ENCODE assay signal across 16 cellular contexts in genomic region chr18:44911260-44911659, GRCh38.
A peak's percentile ranks its signal among the peaks of the same experiment; 100 is the strongest.
DNase-seq lines count a peak whose midpoint lies in the region; ATAC-seq and TF ChIP-seq lines count a peak whose summit lies in the region.
"Had no signal": no experiment of that assay in that cellular context is flagged by ENCODE, and none has a peak within 500 bp of the region (broad histone marks: within the 10 kb centered on the region; RNA-seq: fewer than 3 reads in every experiment).

No MANE protein-coding gene starts in this region.

- intact Hi-C loops in activated T-helper 1 cell treated with anti-CD3 and anti-CD28 coated beads, Interleukin-12 subunit alpha, Interleukin-12 subunit beta, Interleukin-2, Interleukin-4 antibody, amounts not matched to agents 30 ng/mL and 10 ng/mL and 1 ng/mL, durations not matched to agents 14 hours and 24 hours and 36 hours (cut with micrococcal nuclease): no loop called here
- intact Hi-C loops in heart left ventricle (cut with DNase I): loop anchor here in 3 of 10 donors (10.0 kb wide), 2 partner anchors 304 to 474 kb away; no protein-coding TSS in a partner anchor

- H3K27ac ChIP-seq in BLaER1 treated with 17β-estradiol and CSF1 and Interleukin-3, amounts not matched to agents 10 nM and 100 nM: no peak overlapping the region
- H3K27ac ChIP-seq in H9 (ENCODE audit: insufficient read length, low read depth, low read length): no peak overlapping the region
- peak overlapping the region; percentile 41 for H3K27ac ChIP-seq in OCI-LY3 (ENCODE audit: low read length)
- no peak overlapping the region for H3K27ac ChIP-seq in heart left ventricle

- no peak overlapping the region for H2BK12ac ChIP-seq in H9 (ENCODE audit: insufficient read length, low read depth, low read length)

- H3K4me3 ChIP-seq in BLaER1 treated with 17β-estradiol and CSF1 and Interleukin-3, amounts not matched to agents 10 nM and 100 nM: no peak overlapping the region
- H3K4me3 ChIP-seq in OCI-LY3 (ENCODE audit: low read length): peak overlapping the region; percentile 55
- H3K4me3 ChIP-seq in heart left ventricle: no peak overlapping the region

- no peaks in the 10 kb centered on the region; a peak in 1 of 22 replicates for H3K9me3 ChIP-seq in BLaER1 treated with 17β-estradiol and CSF1 and Interleukin-3, amounts not matched to agents 10 nM and 100 nM (replicated peaks in 1 of 11)
- H3K9me3 ChIP-seq in H9 (ENCODE audit: control insufficient read depth, low read depth, low read length) (no peaks in the 10 kb centered on the region), OCI-LY3 (ENCODE audit: insufficient read depth, low read length) (no peaks in the 10 kb centered on the region), heart left ventricle (no peaks in the 10 kb centered on the region)
- H3K9me3 ChIP-seq: BE2C, Caco-2 had no signal

- H3K4me3 Mint-ChIP-seq in H9: no peak overlapping the region
- peak overlapping the region; percentile 4 for H3K4me3 Mint-ChIP-seq in stimulated activated memory B cell treated with anti-CD40 and anti-IgM and Interleukin-4, amounts not matched to agents 10 μg/mL and 1 μg/mL and 100 μg/mL, for 72 hours
- H3K4me3 Mint-ChIP-seq in activated T-helper 1 cell treated with anti-CD3 and anti-CD28 coated beads, Interleukin-12 subunit alpha, Interleukin-12 subunit beta, Interleukin-2, Interleukin-4 antibody, amounts not matched to agents 30 ng/mL and 10 ng/mL and 1 ng/mL, durations not matched to agents 14 hours and 24 hours and 36 hours: no peak overlapping the region
- H3K4me3 Mint-ChIP-seq: CD8-positive, alpha-beta memory T cell; HFFc6 had no signal

- TF ChIP-seq CTCF in H9 (conservative IDR thresholded peaks at IDR 0.05) (no peak), OCI-LY3 (IDR thresholded peaks at IDR 0.05; ENCODE audit: low read depth, low read length) (no peak), heart left ventricle (IDR thresholded peaks at IDR 0.05) (no peak)

- no peak overlapping the region for H2BK5ac ChIP-seq in H9 (ENCODE audit: insufficient read length, low read length)

- no peak overlapping the region for H3K9ac ChIP-seq in BLaER1 treated with 17β-estradiol and CSF1 and Interleukin-3, amounts not matched to agents 10 nM and 100 nM
- no peak overlapping the region for H3K9ac ChIP-seq in H9 (ENCODE audit: extremely low read depth, insufficient read length, low read length)
- H3K9ac ChIP-seq in OCI-LY3 (ENCODE audit: low read length): peak overlapping the region; percentile 23

- DNase-seq in H9: no peak
- DNase-seq in activated T-helper 1 cell treated with anti-CD3 and anti-CD28 coated beads, Interleukin-12 subunit alpha, Interleukin-12 subunit beta, Interleukin-2, Interleukin-4 antibody, amounts not matched to agents 30 ng/mL and 10 ng/mL and 1 ng/mL, durations not matched to agents 14 hours and 24 hours and 36 hours (ENCODE audit: low spot score): no peak
- DNase-seq in heart left ventricle: no peak
- DNase-seq in stimulated activated naive CD4-positive, alpha-beta T cell treated with Interleukin-2 at 50 U/mL for 16 hours (lab: John Stamatoyannopoulos, UW): no peak
- DNase-seq: BE2C; Caco-2; CD8-positive, alpha-beta memory T cell; DND-41; GDM1; HCEC 1CT; HFFc6; IMR-90; KBM-7 had no signal

- H3K23me2 ChIP-seq in H9 (ENCODE audit: insufficient read length, low read depth, low read length, poor library complexity, severe bottlenecking): no peaks in the 10 kb centered on the region

- H3K14ac ChIP-seq in H9 (ENCODE audit: insufficient read depth, low read length): no peak overlapping the region

- no peaks in the 10 kb centered on the region for H3K79me1 ChIP-seq in H9 (ENCODE audit: insufficient read depth, low read depth, low read length, poor library complexity, severe bottlenecking)

- no peaks in the 10 kb centered on the region for H3K9me3 Mint-ChIP-seq in H9
- H3K9me3 Mint-ChIP-seq in stimulated activated memory B cell treated with anti-CD40 and anti-IgM and Interleukin-4, amounts not matched to agents 10 μg/mL and 1 μg/mL and 100 μg/mL, for 72 hours: peaks cover 3% of the 10 kb centered on the region
- H3K9me3 Mint-ChIP-seq in activated T-helper 1 cell treated with anti-CD3 and anti-CD28 coated beads, Interleukin-12 subunit alpha, Interleukin-12 subunit beta, Interleukin-2, Interleukin-4 antibody, amounts not matched to agents 30 ng/mL and 10 ng/mL and 1 ng/mL, durations not matched to agents 14 hours and 24 hours and 36 hours: no peaks in the 10 kb centered on the region
- H3K9me3 Mint-ChIP-seq: CD8-positive, alpha-beta memory T cell had no signal

- H4K20me1 ChIP-seq in BLaER1 treated with 17β-estradiol and CSF1 and Interleukin-3, amounts not matched to agents 10 nM and 100 nM: no peaks in the 10 kb centered on the region
- H4K20me1 ChIP-seq in H9 (ENCODE audit: control insufficient read depth, insufficient read depth, insufficient read length): no peaks in the 10 kb centered on the region
- no peaks in the 10 kb centered on the region for H4K20me1 ChIP-seq in OCI-LY3 (ENCODE audit: insufficient read depth, low read length)

- H3K4me1 Mint-ChIP-seq in H9: no peaks in the 10 kb centered on the region; a peak in 1 of 4 replicates
- peaks cover 75% of the 10 kb centered on the region for H3K4me1 Mint-ChIP-seq in stimulated activated memory B cell treated with anti-CD40 and anti-IgM and Interleukin-4, amounts not matched to agents 10 μg/mL and 1 μg/mL and 100 μg/mL, for 72 hours
- H3K4me1 Mint-ChIP-seq in activated T-helper 1 cell treated with anti-CD3 and anti-CD28 coated beads, Interleukin-12 subunit alpha, Interleukin-12 subunit beta, Interleukin-2, Interleukin-4 antibody, amounts not matched to agents 30 ng/mL and 10 ng/mL and 1 ng/mL, durations not matched to agents 14 hours and 24 hours and 36 hours (ENCODE audit: low read depth): peaks cover 36% of the 10 kb centered on the region

- H3K27me3 Mint-ChIP-seq in H9 (ENCODE audit: low read depth): peaks cover 4% of the 10 kb centered on the region
- H3K27me3 Mint-ChIP-seq in stimulated activated memory B cell treated with anti-CD40 and anti-IgM and Interleukin-4, amounts not matched to agents 10 μg/mL and 1 μg/mL and 100 μg/mL, for 72 hours: no peaks in the 10 kb centered on the region
- H3K27me3 Mint-ChIP-seq in activated T-helper 1 cell treated with anti-CD3 and anti-CD28 coated beads, Interleukin-12 subunit alpha, Interleukin-12 subunit beta, Interleukin-2, Interleukin-4 antibody, amounts not matched to agents 30 ng/mL and 10 ng/mL and 1 ng/mL, durations not matched to agents 14 hours and 24 hours and 36 hours (ENCODE audit: insufficient read depth): peaks cover 9% of the 10 kb centered on the region

- H3K4me2 ChIP-seq in BLaER1 treated with 17β-estradiol and CSF1 and Interleukin-3, amounts not matched to agents 10 nM and 100 nM: peak overlapping the region in 6 of 11 experiments; percentile 11 to 75 (median 71); a peak in 9 of 22 replicates
- H3K4me2 ChIP-seq in H9 (ENCODE audit: insufficient read depth, insufficient read length, low read length): no peak overlapping the region
- H3K4me2 ChIP-seq in OCI-LY3 (ENCODE audit: low read length): peak overlapping the region; percentile 73

- no peaks in the 10 kb centered on the region for H3K27me3 ChIP-seq in BLaER1 treated with 17β-estradiol and CSF1 and Interleukin-3, amounts not matched to agents 10 nM and 100 nM
- no peaks in the 10 kb centered on the region for H3K27me3 ChIP-seq in H9 (ENCODE audit: insufficient read depth, low read length)
- no peaks in the 10 kb centered on the region for H3K27me3 ChIP-seq in OCI-LY3 (ENCODE audit: low read depth, low read length)
- H3K27me3 ChIP-seq in heart left ventricle: no peaks in the 10 kb centered on the region
- H3K27me3 ChIP-seq: BE2C had no signal

- H3T11ph ChIP-seq in H9 (ENCODE audit: low read length): no peak overlapping the region

- no peak overlapping the region for H2BK20ac ChIP-seq in H9 (ENCODE audit: low read depth, low read length, poor library complexity, severe bottlenecking)

- no peaks in the 10 kb centered on the region for H3K36me3 Mint-ChIP-seq in H9 (ENCODE audit: insufficient read depth in 1 of 3, low read depth in 3 of 3)
- H3K36me3 Mint-ChIP-seq in stimulated activated memory B cell treated with anti-CD40 and anti-IgM and Interleukin-4, amounts not matched to agents 10 μg/mL and 1 μg/mL and 100 μg/mL, for 72 hours: peaks cover 23% of the 10 kb centered on the region
- peaks cover 5% of the 10 kb centered on the region for H3K36me3 Mint-ChIP-seq in activated T-helper 1 cell treated with anti-CD3 and anti-CD28 coated beads, Interleukin-12 subunit alpha, Interleukin-12 subunit beta, Interleukin-2, Interleukin-4 antibody, amounts not matched to agents 30 ng/mL and 10 ng/mL and 1 ng/mL, durations not matched to agents 14 hours and 24 hours and 36 hours (ENCODE audit: low read depth)

- no peak overlapping the region for H4K5ac ChIP-seq in H9 (ENCODE audit: insufficient read length, low read depth, low read length)

- H2AFZ ChIP-seq in H9 (ENCODE audit: low read length): no peak overlapping the region
- H2AFZ ChIP-seq in OCI-LY3 (ENCODE audit: low read depth, low read length): no peak overlapping the region; the same call in 1 of the 2 replicates

- H4K8ac ChIP-seq in H9 (replicated peaks; ENCODE audit: insufficient read length, low read depth, low read length): no peak overlapping the region

- H2BK15ac ChIP-seq in H9 (ENCODE audit: low read depth, low read length): no peak overlapping the region

- peak overlapping the region; percentile 63 for H4K91ac ChIP-seq in H9 (ENCODE audit: insufficient read length, low read depth, low read length)

- no peak overlapping the region for H3K27ac Mint-ChIP-seq in H9
- peak overlapping the region; percentile 63 for H3K27ac Mint-ChIP-seq in stimulated activated memory B cell treated with anti-CD40 and anti-IgM and Interleukin-4, amounts not matched to agents 10 μg/mL and 1 μg/mL and 100 μg/mL, for 72 hours
- H3K27ac Mint-ChIP-seq in activated T-helper 1 cell treated with anti-CD3 and anti-CD28 coated beads, Interleukin-12 subunit alpha, Interleukin-12 subunit beta, Interleukin-2, Interleukin-4 antibody, amounts not matched to agents 30 ng/mL and 10 ng/mL and 1 ng/mL, durations not matched to agents 14 hours and 24 hours and 36 hours: no peak overlapping the region
- H3K27ac Mint-ChIP-seq: CD8-positive, alpha-beta memory T cell; HFFc6 had no signal

- H3K18ac ChIP-seq in H9 (ENCODE audit: insufficient read length, low read depth, low read length): no peak overlapping the region

- WGBS in H9 (ENCODE audit: extremely low coverage, insufficient read length, low lambda C conversion rate): no CpG with 5 or more reads among the region's 4 CpGs
- WGBS in heart left ventricle, 4 donors: 95 to 98% (median 96%) methylated on average over 4 of the region's 4 CpGs

- H3K79me2 ChIP-seq in H9 (ENCODE audit: insufficient read depth, low read length): no peaks in the 10 kb centered on the region
- no peaks in the 10 kb centered on the region for H3K79me2 ChIP-seq in OCI-LY3 (ENCODE audit: low read length)

- no peak for ATAC-seq in stimulated activated memory B cell treated with anti-CD40 and anti-IgM and Interleukin-4, amounts not matched to agents 10 μg/mL and 1 μg/mL and 100 μg/mL, for 72 hours
- ATAC-seq in heart left ventricle: no peak

- no peak overlapping the region for H3K4ac ChIP-seq in H9 (ENCODE audit: low read depth, low read length)

- H3K36me3 ChIP-seq in BLaER1 treated with 17β-estradiol and CSF1 and Interleukin-3, amounts not matched to agents 10 nM and 100 nM: no peaks in the 10 kb centered on the region
- H3K36me3 ChIP-seq in OCI-LY3 (replicated peaks; ENCODE audit: low read depth, low read length) (no peaks in the 10 kb centered on the region), heart left ventricle (no peaks in the 10 kb centered on the region)
- H3K36me3 ChIP-seq: BE2C had no signal

- peaks cover 18 to 62% (median 50%) of the 10 kb centered on the region in 10 experiments for H3K4me1 ChIP-seq in BLaER1 treated with 17β-estradiol and CSF1 and Interleukin-3, amounts not matched to agents 10 nM and 100 nM
- H3K4me1 ChIP-seq in H9 (ENCODE audit: insufficient read depth, low read length) (no peaks in the 10 kb centered on the region), OCI-LY3 (ENCODE audit: low read length) (peaks cover 53% of the 10 kb centered on the region), heart left ventricle (peaks cover 0 to 19% (median 0%) of the 10 kb centered on the region in 12 donors)
- H3K4me1 ChIP-seq: BE2C, Caco-2 had no signal

- H2BK120ac ChIP-seq in H9 (ENCODE audit: low read depth, low read length, poor library complexity, severe bottlenecking): no peak overlapping the region

- no peak for TF ChIP-seq POLR2A in heart left ventricle (IDR thresholded peaks at IDR 0.05)

- no peak overlapping the region for H3K56ac ChIP-seq in H9 (ENCODE audit: insufficient read length, low read depth, low read length)

- H2AK5ac ChIP-seq in H9 (ENCODE audit: insufficient read length, low read length): no peak overlapping the region

- H3K23ac ChIP-seq in H9 (ENCODE audit: insufficient read length, low read depth, low read length): no peak overlapping the region
